In genomic region chr14:89366580-89367448, GRCh38 we compare ENCODE assay signal across 1 cellular context.
TF ChIP-seq lines count a peak whose summit lies in the region.

No MANE protein-coding gene starts in this region.

TF ChIP-seq in WTC11, 78 proteins besides CTCF, POLR2A, EP300 and RAD21 (continued from another document):
- TF ChIP-seq ZBTB43 (CRISPR knock-in tag; IDR thresholded peaks at IDR 0.05) (no peak), GTF2I (CRISPR knock-in tag; conservative IDR thresholded peaks at IDR 0.05) (no peak), GABPB1 (CRISPR knock-in tag; IDR thresholded peaks at IDR 0.05) (no peak), ZNF532 (CRISPR knock-in tag; IDR thresholded peaks at IDR 0.05; ENCODE audit: borderline replicate concordance) (no peak), CBFB (CRISPR knock-in tag; IDR thresholded peaks at IDR 0.05; ENCODE audit: low read depth) (no peak)
